ENCODE assay signal across 1 cellular context in the genomic region with DNA sequence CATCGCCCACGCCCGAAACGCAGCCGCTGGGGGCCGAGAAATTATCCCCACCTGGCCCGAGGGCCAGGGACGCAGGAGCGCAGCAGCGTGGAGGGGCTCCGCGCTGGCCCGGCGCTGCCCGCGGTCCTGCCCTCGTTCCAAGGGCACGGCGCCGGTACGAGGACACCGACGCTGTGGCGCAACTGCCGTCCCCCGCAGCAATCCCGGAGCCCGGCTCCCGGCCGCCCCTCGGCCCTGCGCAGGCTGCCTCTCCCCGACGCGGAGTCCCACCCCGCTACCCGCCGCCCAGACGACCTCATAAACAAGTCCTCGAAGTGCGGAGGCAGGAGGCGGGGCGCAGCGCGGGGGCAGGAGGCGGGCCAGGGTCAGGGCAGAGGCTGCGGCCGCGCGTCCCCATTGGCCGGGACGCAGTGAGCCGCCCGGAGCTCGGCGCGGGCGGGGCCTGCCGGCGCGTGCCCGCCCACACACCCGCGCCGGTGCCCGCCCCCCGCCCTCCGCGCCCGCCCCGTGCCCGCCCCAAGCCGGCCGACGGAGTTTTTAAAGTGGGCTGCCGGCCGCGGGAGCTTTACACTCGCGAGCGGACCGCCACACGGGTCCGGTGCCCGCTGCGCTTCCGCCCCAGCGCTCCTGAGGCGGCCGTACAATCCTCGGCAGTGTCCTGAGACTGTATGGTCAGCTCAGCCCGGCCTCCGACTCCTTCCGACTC.
TF ChIP-seq lines count a peak whose summit lies in the region.

A gene (plus strand): TSS at position 568 of the 706 bp plus-strand sequence. CDS start 505 bp downstream, outside the sequence.

TF ChIP-seq in HEK293, 187 proteins besides CTCF, POLR2A, EP300 and RAD21 (continued from another document):
- TF ChIP-seq ZNF624 (tag by site-specific recombination; IDR thresholded peaks at IDR 0.05): no peak
